ENCODE assay signal across 8 cellular contexts in the genomic region with DNA sequence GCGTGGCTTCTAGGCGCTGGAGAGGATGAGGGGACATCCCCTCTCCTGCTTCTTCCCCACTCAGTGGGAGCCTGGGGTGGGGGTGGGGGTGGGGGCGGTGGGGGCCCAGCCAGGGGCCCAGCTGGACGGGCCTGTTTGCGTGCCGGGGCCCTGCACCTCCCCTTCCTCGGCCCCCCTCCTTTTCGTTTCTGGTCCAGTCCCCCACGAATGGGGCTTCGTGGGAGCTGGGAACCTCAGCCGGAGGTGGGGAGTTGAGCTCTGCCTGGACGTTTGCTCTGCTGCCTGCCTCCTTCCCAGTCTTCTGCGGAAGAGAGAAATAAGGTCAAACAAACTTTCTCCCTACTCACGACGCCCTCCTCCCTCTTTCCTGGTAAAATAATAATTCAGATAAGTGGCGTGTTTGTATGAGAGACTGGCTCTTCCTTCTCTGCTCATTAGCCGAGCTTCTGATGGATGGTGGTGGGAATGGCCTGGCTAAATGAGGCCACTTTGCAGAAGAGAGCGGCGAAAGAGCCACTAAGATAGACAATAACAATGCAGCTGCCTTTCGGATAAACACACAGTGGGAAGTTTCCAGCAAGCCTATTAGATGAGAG. TPM values are rescaled to one million over a fixed set of nuclear protein-coding genes. Genes with fewer than 3 reads are reported as not detected.
DNase-seq lines count a peak whose midpoint lies in the region; ATAC-seq and TF ChIP-seq lines count a peak whose summit lies in the region.

No MANE protein-coding gene starts in this region.

- H3F3A ChIP-seq in neural cell (ENCODE audit: insufficient read depth, low read length, poor library complexity, severe bottlenecking), result peaks cover 3% of the 10 kb centered on the region

- peaks cover 2% of the 10 kb centered on the region for H3K36me3 Mint-ChIP-seq in activated T-cell treated with anti-CD3 and anti-CD28 coated beads, Interleukin-2, amount 50 U/mL, for 4 hours (ENCODE audit: insufficient read depth)

- DNase-seq in AG20443 (ENCODE audit: low spot score), result peak; percentile 71
- peak; percentile 49 for DNase-seq in NCI-H1105 treated with DMSO at 0.1 percent for 48 hours (lab: John Stamatoyannopoulos, UW)
- no peak for DNase-seq in activated T-cell treated with anti-CD3 and anti-CD28 coated beads, Interleukin-2, amount 50 U/mL, for 4 hours
- peak; percentile 43 for DNase-seq in fibroblast of villous mesenchyme (ENCODE audit: low read depth)
- DNase-seq in occipital lobe (lab: John Stamatoyannopoulos, UW), result no peak
- DNase-seq in mucosa of gallbladder (ENCODE audit: low spot score), result no peak

- peak overlapping the region; percentile 87 for H3K4me3 Mint-ChIP-seq in activated T-cell treated with anti-CD3 and anti-CD28 coated beads, Interleukin-2, amount 50 U/mL, for 4 hours

- peak overlapping the region; percentile 68 for H3K4me2 ChIP-seq in neural cell (ENCODE audit: low read length)

- no peaks in the 10 kb centered on the region for H3K36me3 ChIP-seq in neural cell (ENCODE audit: insufficient read depth, low read length)

- no peak for TF ChIP-seq EP300 in neural cell (conservative IDR thresholded peaks at IDR 0.05; ENCODE audit: poor library complexity, severe bottlenecking)

- no peaks in the 10 kb centered on the region for H3K27me3 Mint-ChIP-seq in activated T-cell treated with anti-CD3 and anti-CD28 coated beads, Interleukin-2, amount 50 U/mL, for 4 hours (ENCODE audit: low read depth)

- no peaks in the 10 kb centered on the region for H4K20me1 ChIP-seq in neural cell (ENCODE audit: insufficient read depth)

- H3K79me2 ChIP-seq in neural cell (replicated peaks; ENCODE audit: insufficient read depth, low read length), result no peaks in the 10 kb centered on the region

- H3K9me3 Mint-ChIP-seq in activated T-cell treated with anti-CD3 and anti-CD28 coated beads, Interleukin-2, amount 50 U/mL, for 4 hours, result no peaks in the 10 kb centered on the region

- peak overlapping the region; percentile 60 for H3K9ac ChIP-seq in neural cell (ENCODE audit: low read length)

- H3K9me2 ChIP-seq in neural cell (ENCODE audit: insufficient read depth, low read length), result no peaks in the 10 kb centered on the region

- no peaks in the 10 kb centered on the region for H3K27me3 ChIP-seq in neural cell (ENCODE audit: insufficient read depth, low read depth, low read length)

- TF ChIP-seq CTCF in fibroblast of villous mesenchyme (IDR thresholded peaks at IDR 0.05; ENCODE audit: insufficient read depth, low read depth, low read length) (no peak), neural cell (IDR thresholded peaks at IDR 0.05; ENCODE audit: poor library complexity, severe bottlenecking) (no peak)

- no peaks in the 10 kb centered on the region for H3K9me3 ChIP-seq in neural cell (ENCODE audit: low read length)

- no peak for TF ChIP-seq RAD21 in neural cell (conservative IDR thresholded peaks at IDR 0.05)

- ATAC-seq in GM19035 (IDR thresholded peaks at IDR 0.05; ENCODE audit: unreplicated experiment), result peak; percentile 9
- peak; percentile 35 to 39 for ATAC-seq in activated T-cell treated with anti-CD3 and anti-CD28 coated beads, Interleukin-2, amount 50 U/mL, for 4 hours

- H3K4me1 Mint-ChIP-seq in activated T-cell treated with anti-CD3 and anti-CD28 coated beads, Interleukin-2, amount 50 U/mL, for 4 hours (ENCODE audit: low read depth), result peaks cover 27% of the 10 kb centered on the region

- H3K4me3 ChIP-seq in fibroblast of villous mesenchyme (ENCODE audit: low read depth, low read length) (peak overlapping the region; percentile 78), neural cell (ENCODE audit: low read length) (peak overlapping the region; percentile 69)

- peak overlapping the region; percentile 33 for H2AFZ ChIP-seq in neural cell (ENCODE audit: low read depth, low read length)

- no peak overlapping the region for H3K27ac ChIP-seq in neural cell (ENCODE audit: low read length)

TF ChIP-seq in neural cell, 6 proteins besides CTCF, POLR2A, EP300 and RAD21:
- TF ChIP-seq, protein P1, sequence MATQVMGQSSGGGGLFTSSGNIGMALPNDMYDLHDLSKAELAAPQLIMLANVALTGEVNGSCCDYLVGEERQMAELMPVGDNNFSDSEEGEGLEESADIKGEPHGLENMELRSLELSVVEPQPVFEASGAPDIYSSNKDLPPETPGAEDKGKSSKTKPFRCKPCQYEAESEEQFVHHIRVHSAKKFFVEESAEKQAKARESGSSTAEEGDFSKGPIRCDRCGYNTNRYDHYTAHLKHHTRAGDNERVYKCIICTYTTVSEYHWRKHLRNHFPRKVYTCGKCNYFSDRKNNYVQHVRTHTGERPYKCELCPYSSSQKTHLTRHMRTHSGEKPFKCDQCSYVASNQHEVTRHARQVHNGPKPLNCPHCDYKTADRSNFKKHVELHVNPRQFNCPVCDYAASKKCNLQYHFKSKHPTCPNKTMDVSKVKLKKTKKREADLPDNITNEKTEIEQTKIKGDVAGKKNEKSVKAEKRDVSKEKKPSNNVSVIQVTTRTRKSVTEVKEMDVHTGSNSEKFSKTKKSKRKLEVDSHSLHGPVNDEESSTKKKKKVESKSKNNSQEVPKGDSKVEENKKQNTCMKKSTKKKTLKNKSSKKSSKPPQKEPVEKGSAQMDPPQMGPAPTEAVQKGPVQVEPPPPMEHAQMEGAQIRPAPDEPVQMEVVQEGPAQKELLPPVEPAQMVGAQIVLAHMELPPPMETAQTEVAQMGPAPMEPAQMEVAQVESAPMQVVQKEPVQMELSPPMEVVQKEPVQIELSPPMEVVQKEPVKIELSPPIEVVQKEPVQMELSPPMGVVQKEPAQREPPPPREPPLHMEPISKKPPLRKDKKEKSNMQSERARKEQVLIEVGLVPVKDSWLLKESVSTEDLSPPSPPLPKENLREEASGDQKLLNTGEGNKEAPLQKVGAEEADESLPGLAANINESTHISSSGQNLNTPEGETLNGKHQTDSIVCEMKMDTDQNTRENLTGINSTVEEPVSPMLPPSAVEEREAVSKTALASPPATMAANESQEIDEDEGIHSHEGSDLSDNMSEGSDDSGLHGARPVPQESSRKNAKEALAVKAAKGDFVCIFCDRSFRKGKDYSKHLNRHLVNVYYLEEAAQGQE (IDR thresholded peaks at IDR 0.05; ENCODE audit: borderline replicate concordance), result no peak
- TF ChIP-seq SMC3 (conservative IDR thresholded peaks at IDR 0.05; ENCODE audit: poor library complexity) (no peak), MXI1 (conservative IDR thresholded peaks at IDR 0.05; ENCODE audit: poor library complexity, severe bottlenecking) (no peak), EZH2 (IDR thresholded peaks at IDR 0.05; ENCODE audit: borderline replicate concordance, insufficient read depth, low read length, poor library complexity, severe bottlenecking) (no peak), TAF1 (IDR thresholded peaks at IDR 0.05; ENCODE audit: low read depth) (no peak), POLR2AphosphoS5 (IDR thresholded peaks at IDR 0.05) (no peak)
TF ChIP-seq in neural cell: peak in this region for 0.

RNA-seq across cellular contexts. Expression of a gene that starts 0.8 kb away (rescaled TPM):
- 10 to 100 TPM; 11.5 to 18.3 (median 13.5) TPM for total RNA-seq in activated T-cell treated with anti-CD3 and anti-CD28 coated beads, Interleukin-2, amount 50 U/mL, for 4 hours
- 25.8 and 32.0 TPM in 2 replicates for total RNA-seq in fibroblast of villous mesenchyme
- polyA plus RNA-seq in neural cell, result 11.2 and 11.9 TPM in 2 replicates
- 34.2 and 36.8 TPM in 2 replicates for polyA minus RNA-seq in neural cell
- total RNA-seq in occipital lobe, result 37.0 TPM
- total RNA-seq in mucosa of gallbladder, result 39.2 TPM

Comparison
In these comparisons a context has a peak if more than half of its experiments do, and no peak if none do; other contexts are left out.
1. DNase-seq: peak in AG20443 (single experiment), NCI-H1105 treated with DMSO at 0.1 percent for 48 hours (single experiment) and fibroblast of villous mesenchyme (single experiment); none in activated T-cell treated with anti-CD3 and anti-CD28 coated beads, Interleukin-2, amount 50 U/mL, for 4 hours (single experiment), occipital lobe (single experiment) and mucosa of gallbladder (single experiment).